Comparison of ENCODE assay signal across 26 cellular contexts in the genomic region with DNA sequence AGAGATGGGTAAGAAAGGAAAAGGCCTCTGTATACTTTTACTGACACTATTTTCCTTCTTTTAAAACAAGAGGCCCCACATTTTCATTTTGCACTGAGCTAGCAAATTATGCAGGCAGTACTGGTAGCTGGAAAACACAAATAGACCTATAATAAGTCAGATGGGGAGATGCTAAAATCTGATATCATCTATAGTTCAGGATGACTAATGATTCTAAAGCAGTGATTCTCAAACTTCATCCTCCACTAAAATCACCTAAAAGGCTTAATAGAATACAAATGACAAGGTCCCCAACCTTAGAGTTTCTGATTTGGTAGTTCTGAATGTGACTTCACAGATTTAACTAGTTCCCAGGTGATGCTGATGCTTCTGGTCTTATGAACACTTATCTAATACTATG.
"Had no signal": no experiment of that assay in that cellular context is flagged by ENCODE, and none has a peak within 500 bp of the region (broad histone marks: within the 10 kb centered on the region; RNA-seq: fewer than 3 reads in every experiment).

No MANE protein-coding gene starts in this region.

- H3K27me3 ChIP-seq: colonic mucosa, esophagus muscularis mucosa, gastroesophageal sphincter, hepatocyte had no signal

- H3K4me1 ChIP-seq: colonic mucosa had no signal

- H3K36me3 ChIP-seq: colonic mucosa, esophagus muscularis mucosa, gastroesophageal sphincter, heart right ventricle had no signal

- H3K27me3 Mint-ChIP-seq: activated CD4-positive, alpha-beta memory T cell treated with anti-CD3 and anti-CD28 coated beads for 36 hours; activated CD4-positive, alpha-beta T cell treated with anti-CD3 and anti-CD28 coated beads, Interleukin-2, amount 10 ng/mL, durations not matched to agents 24 days and 14 days; activated CD8-positive, alpha-beta memory T cell treated with anti-CD3 and anti-CD28 coated beads, Interleukin-2, amount 10 ng/mL, durations not matched to agents 7 days and 5 days; activated naive CD8-positive, alpha-beta T cell had no signal

- H3K9me3 Mint-ChIP-seq: activated CD4-positive, alpha-beta memory T cell treated with anti-CD3 and anti-CD28 coated beads for 36 hours; activated CD4-positive, alpha-beta T cell treated with anti-CD3 and anti-CD28 coated beads, Interleukin-2, amount 10 ng/mL, durations not matched to agents 24 days and 14 days had no signal

- H3K9me3 ChIP-seq: colonic mucosa, esophagus muscularis mucosa, gastroesophageal sphincter, heart right ventricle had no signal

- ATAC-seq: activated CD4-positive, alpha-beta T cell treated with anti-CD3 and anti-CD28 coated beads for 36 hours; activated CD8-positive, alpha-beta memory T cell treated with anti-CD3 and anti-CD28 coated beads, Interleukin-2, amount 10 ng/mL, durations not matched to agents 7 days and 5 days; activated CD8-positive, alpha-beta T cell treated with anti-CD3 and anti-CD28 coated beads, Interleukin-2, amount 10 ng/mL, durations not matched to agents 7 days and 5 days; gastroesophageal sphincter; heart right ventricle had no signal

- H3K4me3 ChIP-seq: colonic mucosa, esophagus muscularis mucosa, gastroesophageal sphincter, heart right ventricle, hepatocyte had no signal

- H3K4me3 Mint-ChIP-seq: activated CD4-positive, alpha-beta memory T cell treated with anti-CD3 and anti-CD28 coated beads for 36 hours; activated CD4-positive, alpha-beta T cell treated with anti-CD3 and anti-CD28 coated beads for 36 hours; activated CD4-positive, alpha-beta T cell treated with anti-CD3 and anti-CD28 coated beads, Interleukin-2, amount 10 ng/mL, durations not matched to agents 24 days and 14 days; activated CD8-positive, alpha-beta memory T cell treated with anti-CD3 and anti-CD28 coated beads, Interleukin-2, amount 10 ng/mL, durations not matched to agents 7 days and 5 days; activated CD8-positive, alpha-beta T cell treated with anti-CD3 and anti-CD28 coated beads, Interleukin-2, amount 10 ng/mL, durations not matched to agents 7 days and 5 days; activated naive CD8-positive, alpha-beta T cell had no signal

- DNase-seq: activated CD4-positive, alpha-beta memory T cell treated with anti-CD3 and anti-CD28 coated beads for 36 hours; activated CD4-positive, alpha-beta T cell treated with anti-CD3 and anti-CD28 coated beads for 36 hours; activated CD4-positive, alpha-beta T cell treated with anti-CD3 and anti-CD28 coated beads, Interleukin-2, amount 10 ng/mL, durations not matched to agents 24 days and 14 days; activated CD4-positive, CD25-positive, alpha-beta regulatory T cell; activated CD4-positive, CD25-positive, alpha-beta regulatory T cell treated with anti-CD3 and anti-CD28 coated beads, Interleukin-2, amount 50 U/mL, for 72 hours; activated CD8-positive, alpha-beta memory T cell treated with anti-CD3 and anti-CD28 coated beads, Interleukin-2, amount 10 ng/mL, durations not matched to agents 7 days and 5 days; activated CD8-positive, alpha-beta memory T cell treated with anti-CD3 and anti-CD28 coated beads, Interleukin-2, amount 50 U/mL, for 4 hours; activated CD8-positive, alpha-beta T cell treated with anti-CD3 and anti-CD28 coated beads, Interleukin-2, amount 10 ng/mL, durations not matched to agents 7 days and 5 days; activated effector memory CD4-positive, alpha-beta T cell treated with Interleukin-2 at 50 U/mL for 16 hours; activated gamma-delta T cell treated with Interleukin-2 at 50 U/mL for 16 hours; activated naive CD4-positive, alpha-beta T cell treated with anti-CD3 and anti-CD28 coated beads, Interleukin-2, amount 50 U/mL, for 16 hours; activated naive CD4-positive, alpha-beta T cell treated with Interleukin-2 at 50 U/mL for 16 hours; activated T-cell treated with anti-CD3 and anti-CD28 coated beads, Interleukin-2, amount 50 U/mL, for 1 hour; activated T-cell treated with anti-CD3 and anti-CD28 coated beads, Interleukin-2, amount 50 U/mL, for 48 hours; amniotic stem cell; anterior cingulate cortex; caudate nucleus; colonic mucosa; effector CD8-positive, alpha-beta T cell; erythroblast; foreskin melanocyte; heart right ventricle had no signal

- H3K27ac ChIP-seq: colonic mucosa, esophagus muscularis mucosa, gastroesophageal sphincter, heart right ventricle, hepatocyte had no signal

- H3K36me3 Mint-ChIP-seq: activated CD4-positive, alpha-beta memory T cell treated with anti-CD3 and anti-CD28 coated beads for 36 hours; activated CD8-positive, alpha-beta memory T cell treated with anti-CD3 and anti-CD28 coated beads, Interleukin-2, amount 10 ng/mL, durations not matched to agents 7 days and 5 days; activated naive CD8-positive, alpha-beta T cell had no signal

- H3K27ac Mint-ChIP-seq: activated CD4-positive, alpha-beta memory T cell treated with anti-CD3 and anti-CD28 coated beads for 36 hours; activated CD4-positive, alpha-beta T cell treated with anti-CD3 and anti-CD28 coated beads for 36 hours; activated CD4-positive, alpha-beta T cell treated with anti-CD3 and anti-CD28 coated beads, Interleukin-2, amount 10 ng/mL, durations not matched to agents 24 days and 14 days; activated CD8-positive, alpha-beta memory T cell treated with anti-CD3 and anti-CD28 coated beads, Interleukin-2, amount 10 ng/mL, durations not matched to agents 7 days and 5 days; activated CD8-positive, alpha-beta T cell treated with anti-CD3 and anti-CD28 coated beads, Interleukin-2, amount 10 ng/mL, durations not matched to agents 7 days and 5 days; activated naive CD8-positive, alpha-beta T cell had no signal
